ENCODE assay signal across 1 cellular context in the genomic region with DNA sequence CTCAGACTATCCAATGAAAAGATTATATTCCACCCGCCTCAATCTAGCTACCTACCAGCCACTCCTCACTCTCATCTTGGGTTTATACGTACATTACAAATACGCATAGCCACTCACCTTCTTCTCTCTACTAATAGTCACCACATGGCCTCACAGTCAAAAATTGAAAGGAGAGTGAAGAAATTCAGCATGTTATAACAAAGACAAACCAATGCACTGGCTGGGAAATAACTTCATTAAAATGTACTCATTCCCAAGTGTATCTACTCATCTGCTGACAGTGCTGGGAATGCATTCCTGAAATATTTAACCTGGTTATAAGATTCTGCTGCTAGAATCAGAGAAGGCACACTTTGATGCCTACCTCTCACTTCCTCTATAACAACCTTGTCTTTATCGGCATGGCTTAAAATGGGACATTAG.
TF ChIP-seq lines count a peak whose summit lies in the region.

No MANE protein-coding gene starts in this region.

TF ChIP-seq in HepG2, 621 proteins besides CTCF, POLR2A, EP300 and RAD21:
- TF ChIP-seq, protein P1, sequence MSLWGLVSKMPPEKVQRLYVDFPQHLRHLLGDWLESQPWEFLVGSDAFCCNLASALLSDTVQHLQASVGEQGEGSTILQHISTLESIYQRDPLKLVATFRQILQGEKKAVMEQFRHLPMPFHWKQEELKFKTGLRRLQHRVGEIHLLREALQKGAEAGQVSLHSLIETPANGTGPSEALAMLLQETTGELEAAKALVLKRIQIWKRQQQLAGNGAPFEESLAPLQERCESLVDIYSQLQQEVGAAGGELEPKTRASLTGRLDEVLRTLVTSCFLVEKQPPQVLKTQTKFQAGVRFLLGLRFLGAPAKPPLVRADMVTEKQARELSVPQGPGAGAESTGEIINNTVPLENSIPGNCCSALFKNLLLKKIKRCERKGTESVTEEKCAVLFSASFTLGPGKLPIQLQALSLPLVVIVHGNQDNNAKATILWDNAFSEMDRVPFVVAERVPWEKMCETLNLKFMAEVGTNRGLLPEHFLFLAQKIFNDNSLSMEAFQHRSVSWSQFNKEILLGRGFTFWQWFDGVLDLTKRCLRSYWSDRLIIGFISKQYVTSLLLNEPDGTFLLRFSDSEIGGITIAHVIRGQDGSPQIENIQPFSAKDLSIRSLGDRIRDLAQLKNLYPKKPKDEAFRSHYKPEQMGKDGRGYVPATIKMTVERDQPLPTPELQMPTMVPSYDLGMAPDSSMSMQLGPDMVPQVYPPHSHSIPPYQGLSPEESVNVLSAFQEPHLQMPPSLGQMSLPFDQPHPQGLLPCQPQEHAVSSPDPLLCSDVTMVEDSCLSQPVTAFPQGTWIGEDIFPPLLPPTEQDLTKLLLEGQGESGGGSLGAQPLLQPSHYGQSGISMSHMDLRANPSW (CRISPR knock-in tag; IDR thresholded peaks at IDR 0.05; ENCODE audit: borderline replicate concordance): no peak
- TF ChIP-seq TEAD2 (CRISPR knock-in tag; IDR thresholded peaks at IDR 0.05) (no peak), NCOR1 (IDR thresholded peaks at IDR 0.05; ENCODE audit: borderline replicate concordance, low read length) (no peak), HIVEP1 (CRISPR knock-in tag; IDR thresholded peaks at IDR 0.05) (no peak)
- TF ChIP-seq, protein P2, sequence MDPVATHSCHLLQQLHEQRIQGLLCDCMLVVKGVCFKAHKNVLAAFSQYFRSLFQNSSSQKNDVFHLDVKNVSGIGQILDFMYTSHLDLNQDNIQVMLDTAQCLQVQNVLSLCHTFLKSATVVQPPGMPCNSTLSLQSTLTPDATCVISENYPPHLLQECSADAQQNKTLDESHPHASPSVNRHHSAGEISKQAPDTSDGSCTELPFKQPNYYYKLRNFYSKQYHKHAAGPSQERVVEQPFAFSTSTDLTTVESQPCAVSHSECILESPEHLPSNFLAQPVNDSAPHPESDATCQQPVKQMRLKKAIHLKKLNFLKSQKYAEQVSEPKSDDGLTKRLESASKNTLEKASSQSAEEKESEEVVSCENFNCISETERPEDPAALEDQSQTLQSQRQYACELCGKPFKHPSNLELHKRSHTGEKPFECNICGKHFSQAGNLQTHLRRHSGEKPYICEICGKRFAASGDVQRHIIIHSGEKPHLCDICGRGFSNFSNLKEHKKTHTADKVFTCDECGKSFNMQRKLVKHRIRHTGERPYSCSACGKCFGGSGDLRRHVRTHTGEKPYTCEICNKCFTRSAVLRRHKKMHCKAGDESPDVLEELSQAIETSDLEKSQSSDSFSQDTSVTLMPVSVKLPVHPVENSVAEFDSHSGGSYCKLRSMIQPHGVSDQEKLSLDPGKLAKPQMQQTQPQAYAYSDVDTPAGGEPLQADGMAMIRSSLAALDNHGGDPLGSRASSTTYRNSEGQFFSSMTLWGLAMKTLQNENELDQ (CRISPR knock-in tag; IDR thresholded peaks at IDR 0.05; ENCODE audit: borderline replicate concordance): no peak
